ENCODE assay signal across 21 cellular contexts in genomic region chr20:35006009-35006408, GRCh38. TPM values are rescaled to one million over a fixed set of nuclear protein-coding genes. Genes with fewer than 3 reads are reported as not detected.
DNase-seq lines count a peak whose midpoint lies in the region; ATAC-seq, FAIRE-seq and TF ChIP-seq lines count a peak whose summit lies in the region.
"Had no signal": no experiment of that assay in that cellular context is flagged by ENCODE, and none has a peak within 500 bp of the region (broad histone marks: within the 10 kb centered on the region; RNA-seq: fewer than 3 reads in every experiment).

No MANE protein-coding gene starts in this region.

- H3K9me3 ChIP-seq in RWPE2 (ENCODE audit: severe bottlenecking) (no peaks in the 10 kb centered on the region), HepG2 (ENCODE audit: low read length) (no peaks in the 10 kb centered on the region)
- H3K9me3 ChIP-seq: pancreas, tibial artery had no signal

- in situ Hi-C loops in HepG2 (cut with HindIII; ENCODE audit: extremely low pct_ligation_motif_present, low pct_unique_long_range_greater_than_20kb) = no loop called here

- H3K36me3 ChIP-seq in H7 (replicated peaks; ENCODE audit: control insufficient read depth, insufficient read depth, low read length) (peaks cover 85% of the 10 kb centered on the region), RWPE2 (ENCODE audit: low read depth) (peaks cover 97% of the 10 kb centered on the region), HepG2 (replicated peaks in 1 of 2; ENCODE audit: control insufficient read depth in 1 of 2, insufficient read depth in 2 of 2, low read length in 2 of 2) (peaks cover 87 to 98% of the 10 kb centered on the region in 2 experiments)

- CTCF ChIA-PET in HepG2 (lab: Yijun Ruan, JAX; ENCODE audit: low intra/inter-chr PET ratio, low total read pairs) = no interaction called here

- TF ChIP-seq RAD21 in HepG2 (CRISPR knock-in tag; IDR thresholded peaks at IDR 0.05) = no peak

- H3K27ac ChIP-seq in RWPE2 (ENCODE audit: poor library complexity, severe bottlenecking) (no peak overlapping the region), HepG2 (ENCODE audit: extremely low read length, insufficient read depth, low read length) (no peak overlapping the region)
- H3K27ac ChIP-seq: pancreas, tibial artery had no signal

- ATAC-seq in RWPE2 (ENCODE audit: low read depth) (no peak), HepG2 (no peak), sciatic nerve (no peak), GM21360 (IDR thresholded peaks at IDR 0.05; ENCODE audit: unreplicated experiment) (no peak)
- ATAC-seq: activated CD8-positive, alpha-beta T cell treated with anti-CD3 and anti-CD28 coated beads for 36 hours; pancreas had no signal

- no peak for TF ChIP-seq POLR2A in HepG2 (IDR thresholded peaks at IDR 0.05; ENCODE audit: insufficient read depth in 1 of 2, low read depth in 2 of 2, low read length in 2 of 2)

- intact Hi-C loops in HepG2 (cut with micrococcal nuclease; ENCODE audit: unreplicated experiment) (no loop called here), sciatic nerve (cut with DNase I) (no loop called here)

- no peaks in the 10 kb centered on the region for H3K27me3 ChIP-seq in H7 (ENCODE audit: control insufficient read depth, insufficient read depth, low read length)
- no peaks in the 10 kb centered on the region for H3K27me3 ChIP-seq in RWPE2 (ENCODE audit: insufficient read depth, poor library complexity, severe bottlenecking)
- H3K27me3 ChIP-seq in HepG2 (ENCODE audit: control insufficient read depth in 1 of 2, insufficient read depth in 2 of 2, low read length in 2 of 2) = no peaks in the 10 kb centered on the region
- H3K27me3 ChIP-seq: pancreas, tibial artery had no signal

- H3K79me2 ChIP-seq in HepG2 (ENCODE audit: insufficient read depth, low read length) = no peaks in the 10 kb centered on the region

- TF ChIP-seq EP300 in HepG2 (IDR thresholded peaks at IDR 0.05; ENCODE audit: low read depth in 2 of 2, low read length in 2 of 2) (no peak), HepG2 (CRISPR knock-in tag; IDR thresholded peaks at IDR 0.05; ENCODE audit: borderline replicate concordance) (no peak)

- DNase-seq in H7 = peak; percentile 32
- DNase-seq in RWPE2 (ENCODE audit: low spot score) = peak; percentile 80
- DNase-seq in HepG2 (ENCODE audit: low spot score) = no peak
- DNase-seq in sciatic nerve (ENCODE audit: low spot score) = peak; percentile 51
- no peak for DNase-seq in AG08396 (ENCODE audit: low spot score)
- no peak for DNase-seq in NCI-H2196 treated with DMSO at 0.1 percent for 48 hours (lab: John Stamatoyannopoulos, UW; ENCODE audit: unreplicated experiment)
- DNase-seq: activated CD4-positive, CD25-positive, alpha-beta regulatory T cell; activated CD8-positive, alpha-beta T cell treated with anti-CD3 and anti-CD28 coated beads for 36 hours; CD4-positive, alpha-beta memory T cell; effector memory CD4-positive, alpha-beta T cell; GF-D8; Karpas-422; NCI-H1092 treated with DMSO at 0.1 percent for 48 hours; NCI-H2081 treated with DMSO at 0.1 percent for 48 hours; NCI-H510A treated with DMSO at 0.1 percent for 48 hours; stimulated activated CD4-positive, alpha-beta T cell treated with anti-CD3 and anti-CD28 coated beads, Interleukin-2, amount 100 ng/mL, for 24 hours; stimulated activated naive CD4-positive, alpha-beta T cell had no signal

- WGBS in HepG2 (ENCODE audit: low lambda C conversion rate) = 93% methylated on average over 11 of the region's 11 CpGs

- no peak overlapping the region for H3K4me2 ChIP-seq in HepG2 (ENCODE audit: low read depth, low read length)

- H2AFZ ChIP-seq in HepG2 (ENCODE audit: low read length) = no peak overlapping the region

- H3K4me1 ChIP-seq in RWPE2 (ENCODE audit: insufficient read depth, poor library complexity, severe bottlenecking) (no peaks in the 10 kb centered on the region), HepG2 (ENCODE audit: insufficient read depth, low read length) (peaks cover 11% of the 10 kb centered on the region)
- H3K4me1 ChIP-seq: pancreas had no signal

- H3K4me3 ChIP-seq in H7 (ENCODE audit: insufficient read depth, low read depth, low read length) (no peak overlapping the region), RWPE2 (ENCODE audit: severe bottlenecking) (no peak overlapping the region), HepG2 (replicated peaks in 1 of 3; ENCODE audit: insufficient read depth in 1 of 3, low read depth in 2 of 3, low read length in 3 of 3) (no peak overlapping the region)
- H3K4me3 ChIP-seq: pancreas, tibial artery had no signal

- no peak overlapping the region for H3K9ac ChIP-seq in HepG2 (ENCODE audit: insufficient read depth, low read depth, low read length)

- no peaks in the 10 kb centered on the region; the same call in 1 of the 2 replicates for H4K20me1 ChIP-seq in HepG2 (ENCODE audit: insufficient read depth, low read length)

- POLR2A ChIA-PET in HepG2 (lab: Yijun Ruan, JAX) = no interaction called here

- no peak for FAIRE-seq in HepG2 (lab: Jason Lieb, UNC)
- FAIRE-seq: pancreas had no signal

- BruUV-seq in HepG2 (replicated peaks; lab: Mats Ljungman, UMichigan) = no TSS peak

- TF ChIP-seq CTCF in RWPE2 (IDR thresholded peaks at IDR 0.05; ENCODE audit: poor library complexity, severe bottlenecking) = no peak
- TF ChIP-seq CTCF in HepG2 (CRISPR knock-in tag; IDR thresholded peaks at IDR 0.05) = no peak

TF ChIP-seq in HepG2, 621 proteins besides CTCF, POLR2A, EP300 and RAD21 (continues in another document):
- TF ChIP-seq NFIC (IDR thresholded peaks at IDR 0.05; ENCODE audit: low read length) = no peak

RNA-seq across cellular contexts. Expression of gene MYH7B, which starts 50.3 kb away (rescaled TPM):
- 0.10 and 0.18 TPM in 2 replicates for total RNA-seq in H7 (2014; rRNA removed; shearing (Covaris generic))
- total RNA-seq in HepG2 (2016; rRNA removed; fragmentation: Illumina TruSeq; extraction: Trizol) (0.18 and 0.20 TPM in 2 replicates), sciatic nerve (5.6 TPM)
- total RNA-seq in HepG2 (2016; cell fraction: cytosol; rRNA removed; fragmentation: Illumina TruSeq; extraction: Trizol; ENCODE audit: low read depth) = 0.20 TPM in 1 of 2 replicates, not detected in the other
- 0.19 TPM in 1 of 2 replicates, not detected in the other for total RNA-seq in HepG2 (2016; cell fraction: insoluble cytoplasmic fraction; rRNA removed; fragmentation: Illumina TruSeq; extraction: Trizol)
- total RNA-seq in HepG2 (2016; cell fraction: membrane; rRNA removed; fragmentation: Illumina TruSeq; extraction: Trizol) = 0.14 and 0.25 TPM in 2 replicates
- total RNA-seq in HepG2 (2016; cell fraction: nucleus; rRNA removed; fragmentation: Illumina TruSeq; extraction: Trizol) = 0.50 and 0.93 TPM in 2 replicates
- polyA plus RNA-seq in HepG2 (2011; rRNA removed) = 0.05 and 0.17 TPM in 2 replicates
- 0.03 and 0.04 TPM in 2 replicates for polyA plus RNA-seq in HepG2 (2011; cell fraction: cytosol; rRNA removed)
- polyA plus RNA-seq in HepG2 (2011; cell fraction: nucleus; rRNA removed) = 0.80 and 0.90 TPM in 2 replicates
- 0.51 and 0.55 TPM in 2 replicates for polyA plus RNA-seq in HepG2 (2012)
- 0.02 and 0.24 TPM in 2 replicates for polyA plus RNA-seq in HepG2 (2016; cell fraction: cytosol; fragmentation: Illumina TruSeq; extraction: Trizol; ENCODE audit: low read depth)
- 0.23 and 0.37 TPM in 2 replicates for polyA plus RNA-seq in HepG2 (2016; cell fraction: insoluble cytoplasmic fraction; fragmentation: Illumina TruSeq; extraction: Trizol; ENCODE audit: low read depth)
- polyA plus RNA-seq in HepG2 (2016; cell fraction: membrane; fragmentation: Illumina TruSeq; extraction: Trizol; ENCODE audit: low read depth) = 0.21 and 0.32 TPM in 2 replicates
- polyA plus RNA-seq in HepG2 (2016; cell fraction: nucleus; fragmentation: Illumina TruSeq; extraction: Trizol; ENCODE audit: insufficient read depth, low read depth) = 0.96 and 2.1 TPM in 2 replicates
- 0.09 TPM in 1 of 2 replicates, not detected in the other for polyA minus RNA-seq in HepG2 (2011; rRNA and poly(A)+ RNA removed; ENCODE audit: low replicate concordance)
- polyA minus RNA-seq in HepG2 (2011; cell fraction: cytosol; rRNA and poly(A)+ RNA removed) = not detected in 2 replicates
- polyA minus RNA-seq in HepG2 (2011; cell fraction: nucleus; rRNA and poly(A)+ RNA removed) = 0.13 and 0.50 TPM in 2 replicates
- total RNA-seq: RPMI7951 had no signal

RNA-seq across cellular contexts. Expression of gene GSS, which starts 50.4 kb away (rescaled TPM):
- total RNA-seq in H7 (2014; rRNA removed; shearing (Covaris generic)) = 72.2 and 75.2 TPM in 2 replicates
- total RNA-seq in HepG2 (2016; rRNA removed; fragmentation: Illumina TruSeq; extraction: Trizol) (102 and 107 TPM in 2 replicates), sciatic nerve (17.5 TPM)
- 24.0 and 24.9 TPM in 2 replicates for total RNA-seq in HepG2 (2016; cell fraction: cytosol; rRNA removed; fragmentation: Illumina TruSeq; extraction: Trizol; ENCODE audit: low read depth)
- total RNA-seq in HepG2 (2016; cell fraction: insoluble cytoplasmic fraction; rRNA removed; fragmentation: Illumina TruSeq; extraction: Trizol) = 101 and 108 TPM in 2 replicates
- 34.7 and 36.9 TPM in 2 replicates for total RNA-seq in HepG2 (2016; cell fraction: membrane; rRNA removed; fragmentation: Illumina TruSeq; extraction: Trizol)
- total RNA-seq in HepG2 (2016; cell fraction: nucleus; rRNA removed; fragmentation: Illumina TruSeq; extraction: Trizol) = 65.3 and 66.8 TPM in 2 replicates
- 74.1 and 80.1 TPM in 2 replicates for polyA plus RNA-seq in HepG2 (2011; rRNA removed)
- polyA plus RNA-seq in HepG2 (2011; cell fraction: cytosol; rRNA removed) = 61.4 and 72.0 TPM in 2 replicates
- polyA plus RNA-seq in HepG2 (2011; cell fraction: nucleus; rRNA removed) = 134 and 148 TPM in 2 replicates
- 34.1 and 41.6 TPM in 2 replicates for polyA plus RNA-seq in HepG2 (2012)
- 19.2 and 19.4 TPM in 2 replicates for polyA plus RNA-seq in HepG2 (2016; cell fraction: cytosol; fragmentation: Illumina TruSeq; extraction: Trizol; ENCODE audit: low read depth)
- 102 and 104 TPM in 2 replicates for polyA plus RNA-seq in HepG2 (2016; cell fraction: insoluble cytoplasmic fraction; fragmentation: Illumina TruSeq; extraction: Trizol; ENCODE audit: low read depth)
- polyA plus RNA-seq in HepG2 (2016; cell fraction: membrane; fragmentation: Illumina TruSeq; extraction: Trizol; ENCODE audit: low read depth) = 24.4 and 27.0 TPM in 2 replicates
- 106 and 116 TPM in 2 replicates for polyA plus RNA-seq in HepG2 (2016; cell fraction: nucleus; fragmentation: Illumina TruSeq; extraction: Trizol; ENCODE audit: insufficient read depth, low read depth)
- polyA minus RNA-seq in HepG2 (2011; rRNA and poly(A)+ RNA removed; ENCODE audit: low replicate concordance) = 86.0 and 125 TPM in 2 replicates
- polyA minus RNA-seq in HepG2 (2011; cell fraction: cytosol; rRNA and poly(A)+ RNA removed) = 23.0 and 28.1 TPM in 2 replicates
- 65.4 and 67.3 TPM in 2 replicates for polyA minus RNA-seq in HepG2 (2011; cell fraction: nucleus; rRNA and poly(A)+ RNA removed)

Comparison
In these comparisons a context has a peak if more than half of its experiments do, and no peak if none do; other contexts are left out.
1. DNase-seq: peak in H7 (single experiment), RWPE2 (single experiment) and sciatic nerve (single experiment); none in HepG2 (single experiment), AG08396 (single experiment) and NCI-H2196 treated with DMSO at 0.1 percent for 48 hours (single experiment).